In genomic region chr15:89593018-89593417, GRCh38 we compare ENCODE assay signal across 17 cellular contexts. TPM values are rescaled to one million over a fixed set of nuclear protein-coding genes. Genes with fewer than 3 reads are reported as not detected.
DNase-seq lines count a peak whose midpoint lies in the region; ATAC-seq and TF ChIP-seq lines count a peak whose summit lies in the region.
"Had no signal": no experiment of that assay in that cellular context is flagged by ENCODE, and none has a peak within 500 bp of the region (broad histone marks: within the 10 kb centered on the region; RNA-seq: fewer than 3 reads in every experiment).

No MANE protein-coding gene starts in this region.

- no peak overlapping the region for H3K23ac ChIP-seq in IMR-90 (ENCODE audit: low read depth, low read length)
- no peak overlapping the region for H3K23ac ChIP-seq in mesenchymal stem cell (ENCODE audit: low read length in 2 of 2)

- peaks cover 50% of the 10 kb centered on the region for H3K36me3 Mint-ChIP-seq in activated CD4-positive, alpha-beta T cell treated with anti-CD3 and anti-CD28 coated beads, Interleukin-2, amount 10 ng/mL, durations not matched to agents 7 days and 5 days (ENCODE audit: low read depth)

- H2BK120ac ChIP-seq in IMR-90 (ENCODE audit: low read depth, low read length) (no peak overlapping the region), mesenchymal stem cell (ENCODE audit: low read depth, low read length) (no peak overlapping the region)

- no peaks in the 10 kb centered on the region for H3K9me3 Mint-ChIP-seq in activated CD4-positive, alpha-beta T cell treated with anti-CD3 and anti-CD28 coated beads, Interleukin-2, amount 10 ng/mL, durations not matched to agents 7 days and 5 days
- H3K9me3 Mint-ChIP-seq: CD4-positive, alpha-beta T cell; H9; IgD-negative memory B cell had no signal

- peaks cover 15 to 23% of the 10 kb centered on the region in 2 experiments for H3K79me1 ChIP-seq in IMR-90 (ENCODE audit: low read depth in 1 of 2, low read length in 2 of 2)
- H3K79me1 ChIP-seq in mesenchymal stem cell (replicated peaks; ENCODE audit: low read length, poor library complexity, severe bottlenecking) = peaks cover 17% of the 10 kb centered on the region

- no peak overlapping the region for H2AK9ac ChIP-seq in IMR-90 (replicated peaks; ENCODE audit: low read depth, low read length, poor library complexity)

- dilution Hi-C loops in IMR-90 (cut with HindIII; ENCODE audit: low sequenced_read_pairs, unreplicated experiment) = no loop called here

- H2BK12ac ChIP-seq in mesenchymal stem cell (ENCODE audit: low read length in 2 of 2) = no peak overlapping the region

- DNase-seq in IMR-90 = peak; percentile 26
- peak; percentile 51 for DNase-seq in fibroblast of mammary gland (ENCODE audit: low read depth)
- DNase-seq in mesenchymal stem cell = no peak
- DNase-seq in 8988T = no peak
- DNase-seq in hepatic stellate cell (ENCODE audit: low spot score) = no peak
- no peak for DNase-seq in activated CD4-positive, alpha-beta T cell treated with anti-CD3 and anti-CD28 coated beads, Interleukin-2, amount 10 ng/mL, durations not matched to agents 7 days and 5 days
- DNase-seq: AML-193; Caco-2; CD4-positive, alpha-beta T cell; DMS153; DMS79; GDM1; H9; KG1 had no signal

- no peak for TF ChIP-seq CTCF in IMR-90 (conservative IDR thresholded peaks at IDR 0.05; ENCODE audit: low read depth, low read length)
- no peak for TF ChIP-seq CTCF in fibroblast of mammary gland (conservative IDR thresholded peaks at IDR 0.05; ENCODE audit: control insufficient read depth, insufficient read depth, low read depth, low read length)

- peaks cover 8% of the 10 kb centered on the region for H3K9me1 ChIP-seq in IMR-90 (ENCODE audit: insufficient read depth, low read length)

- no peaks in the 10 kb centered on the region for H4K20me1 ChIP-seq in IMR-90 (ENCODE audit: insufficient read depth, low read length)

- H3K4ac ChIP-seq in IMR-90 (ENCODE audit: low read depth, low read length) (no peak overlapping the region), mesenchymal stem cell (ENCODE audit: low read depth in 1 of 2, low read length in 2 of 2) (no peak overlapping the region)

- no peak overlapping the region for H3K14ac ChIP-seq in IMR-90 (replicated peaks; ENCODE audit: low read depth, low read length)
- H3K14ac ChIP-seq in mesenchymal stem cell (ENCODE audit: low read length in 2 of 2) = no peak overlapping the region

- H2BK5ac ChIP-seq in IMR-90 (ENCODE audit: low read depth, low read length, poor library complexity, severe bottlenecking) = no peak overlapping the region
- no peak overlapping the region for H2BK5ac ChIP-seq in mesenchymal stem cell (ENCODE audit: low read depth, low read length, poor library complexity, severe bottlenecking)

- peaks cover 8% of the 10 kb centered on the region for H3K36me3 ChIP-seq in IMR-90 (ENCODE audit: control insufficient read depth, insufficient read depth, low read length)
- H3K36me3 ChIP-seq in mesenchymal stem cell (ENCODE audit: control insufficient read depth in 1 of 2, insufficient read depth in 2 of 2, low read depth in 1 of 2, low read length in 2 of 2) = peaks cover 9 to 10% of the 10 kb centered on the region in 2 experiments

- no peak for TF ChIP-seq POLR2A in IMR-90 (IDR thresholded peaks at IDR 0.05; ENCODE audit: low read depth, low read length)

- H3K4me1 Mint-ChIP-seq in activated CD4-positive, alpha-beta T cell treated with anti-CD3 and anti-CD28 coated beads, Interleukin-2, amount 10 ng/mL, durations not matched to agents 7 days and 5 days = peaks cover 2% of the 10 kb centered on the region
- H3K4me1 Mint-ChIP-seq: IgD-negative memory B cell had no signal

- in situ Hi-C loops in IMR-90 (cut with MboI; ENCODE audit: low sequenced_read_pairs) = no loop called here

- no peak overlapping the region for H3K27ac ChIP-seq in IMR-90 (ENCODE audit: insufficient read depth, low read length)
- no peak overlapping the region for H3K27ac ChIP-seq in mesenchymal stem cell (ENCODE audit: low read length, poor library complexity, severe bottlenecking)
- H3K27ac ChIP-seq: A549, C4-2B had no signal

- H3K9me3 ChIP-seq in IMR-90 (ENCODE audit: control insufficient read depth, insufficient read depth, low read length) = no peaks in the 10 kb centered on the region
- H3K9me3 ChIP-seq in mesenchymal stem cell (ENCODE audit: control insufficient read depth, low read length) = no peaks in the 10 kb centered on the region
- H3K9me3 ChIP-seq: A549, Caco-2 had no signal

- H2BK15ac ChIP-seq in IMR-90 (ENCODE audit: low read depth, low read length) (no peak overlapping the region), mesenchymal stem cell (ENCODE audit: low read depth, poor library complexity, severe bottlenecking) (peak overlapping the region; percentile 44)

- no peak overlapping the region for H3K18ac ChIP-seq in IMR-90 (ENCODE audit: low read depth, low read length)
- H3K18ac ChIP-seq in mesenchymal stem cell (ENCODE audit: low read depth in 1 of 2, low read length in 2 of 2) = no peak overlapping the region

- H3K4me2 ChIP-seq in IMR-90 (ENCODE audit: low read depth, low read length) = no peak overlapping the region
- no peak overlapping the region for H3K4me2 ChIP-seq in mesenchymal stem cell (ENCODE audit: low read length, poor library complexity, severe bottlenecking)
- H3K4me2 ChIP-seq: A549 had no signal

- no peak overlapping the region for H4K5ac ChIP-seq in IMR-90 (ENCODE audit: low read depth, low read length)

- H3K56ac ChIP-seq in IMR-90 (ENCODE audit: extremely low read depth, insufficient read depth, low read length) = no peak overlapping the region

- POLR2A ChIA-PET in IMR-90 (lab: Charles Lee; ENCODE audit: unreplicated experiment) = no interaction called here
- POLR2A ChIA-PET in activated CD4-positive, alpha-beta T cell treated with anti-CD3 and anti-CD28 coated beads, Interleukin-2, amount 10 ng/mL, durations not matched to agents 7 days and 5 days (lab: Charles Lee) = no interaction called here

- intact Hi-C loops in IMR-90 (cut with micrococcal nuclease) = no loop called here

- ATAC-seq in IMR-90 (ENCODE audit: low read depth) = no peak
- ATAC-seq: A549 had no signal

- BruUV-seq in IMR-90 (replicated peaks; lab: Mats Ljungman, UMichigan) = no TSS peak

- H4K8ac ChIP-seq in IMR-90 (ENCODE audit: low read depth in 2 of 2, low read length in 2 of 2) (no peak overlapping the region), mesenchymal stem cell (ENCODE audit: low read length) (no peak overlapping the region)

- H2AK5ac ChIP-seq in IMR-90 (ENCODE audit: low read depth, low read length) (no peak overlapping the region), mesenchymal stem cell (ENCODE audit: low read length, severe bottlenecking) (no peak overlapping the region)

- H2BK20ac ChIP-seq in IMR-90 (ENCODE audit: low read depth, low read length) = no peak overlapping the region

- WGBS in IMR-90 (ENCODE audit: extremely low coverage in 2 of 2, insufficient read length in 1 of 2), 2 experiments = no CpG with 5 or more reads among the region's 4 CpGs
- WGBS in mesenchymal stem cell = 100% methylated on average over 2 of the region's 4 CpGs

- no peak overlapping the region for H3K4me3 ChIP-seq in IMR-90 (ENCODE audit: insufficient read depth, low read depth, low read length)
- no peak overlapping the region for H3K4me3 ChIP-seq in fibroblast of mammary gland (ENCODE audit: control insufficient read depth, low read depth, low read length)
- H3K4me3 ChIP-seq in mesenchymal stem cell (ENCODE audit: insufficient read depth in 1 of 2, low read depth in 1 of 2, low read length in 2 of 2) = no peak overlapping the region
- H3K4me3 ChIP-seq: A549 had no signal

- H3K27me3 Mint-ChIP-seq in activated CD4-positive, alpha-beta T cell treated with anti-CD3 and anti-CD28 coated beads, Interleukin-2, amount 10 ng/mL, durations not matched to agents 7 days and 5 days = no peaks in the 10 kb centered on the region
- H3K27me3 Mint-ChIP-seq: CD4-positive, alpha-beta T cell; IgD-negative memory B cell had no signal

- H2AFZ ChIP-seq in IMR-90 (replicated peaks; ENCODE audit: low read length, poor library complexity) (no peak overlapping the region), mesenchymal stem cell (ENCODE audit: low read depth, low read length) (no peak overlapping the region)

- peaks cover 5% of the 10 kb centered on the region for H3K4me1 ChIP-seq in IMR-90 (ENCODE audit: control insufficient read depth, insufficient read depth, low read length)
- peaks cover 3% of the 10 kb centered on the region for H3K4me1 ChIP-seq in mesenchymal stem cell (ENCODE audit: control insufficient read depth, insufficient read depth, low read depth, low read length)
- H3K4me1 ChIP-seq: A549, Caco-2 had no signal

- H3K27me3 ChIP-seq in IMR-90 (ENCODE audit: control insufficient read depth, insufficient read depth, low read length) (no peaks in the 10 kb centered on the region), mesenchymal stem cell (ENCODE audit: control insufficient read depth in 1 of 2, insufficient read depth in 1 of 2, low read length in 2 of 2) (no peaks in the 10 kb centered on the region)

- no peak for TF ChIP-seq RAD21 in IMR-90 (IDR thresholded peaks at IDR 0.05; ENCODE audit: low read length)

- CTCF ChIA-PET in IMR-90 (lab: Yijun Ruan, JAX) = interaction anchor here (0.8 kb wide), 1 partner anchor 18 kb away, joined by 3 read pairs; the partner anchor contains the start of gene TICRR
- CTCF ChIA-PET in activated CD4-positive, alpha-beta T cell treated with anti-CD3 and anti-CD28 coated beads, Interleukin-2, amount 10 ng/mL, durations not matched to agents 7 days and 5 days (lab: Charles Lee) = no interaction called here

- H4K91ac ChIP-seq in IMR-90 (ENCODE audit: insufficient read depth, low read depth, low read length) (no peak overlapping the region), mesenchymal stem cell (ENCODE audit: low read length) (no peak overlapping the region)

- H3K27ac Mint-ChIP-seq in activated CD4-positive, alpha-beta T cell treated with anti-CD3 and anti-CD28 coated beads, Interleukin-2, amount 10 ng/mL, durations not matched to agents 7 days and 5 days = no peak overlapping the region
- H3K27ac Mint-ChIP-seq: CD4-positive, alpha-beta T cell; H9; IgD-negative memory B cell had no signal

- H3K4me3 Mint-ChIP-seq in activated CD4-positive, alpha-beta T cell treated with anti-CD3 and anti-CD28 coated beads, Interleukin-2, amount 10 ng/mL, durations not matched to agents 7 days and 5 days = no peak overlapping the region
- H3K4me3 Mint-ChIP-seq: CD4-positive, alpha-beta T cell; H9; IgD-negative memory B cell had no signal

- H3K9ac ChIP-seq in IMR-90 (ENCODE audit: low read depth, low read length) (no peak overlapping the region), mesenchymal stem cell (ENCODE audit: low read length) (no peak overlapping the region)

TF ChIP-seq in IMR-90, 13 proteins besides CTCF, POLR2A, EP300 and RAD21 (continues in another document):
- TF ChIP-seq MXI1 (IDR thresholded peaks at IDR 0.05; ENCODE audit: borderline replicate concordance, low read depth, low read length) = no peak

RNA-seq across cellular contexts. Expression of gene TICRR, which starts 17.7 kb away (rescaled TPM):
- 3.0 and 3.3 TPM in 2 replicates for total RNA-seq in IMR-90 (2012; rRNA removed)
- 4.0 and 4.2 TPM in 2 replicates for polyA plus RNA-seq in IMR-90 (2012; rRNA removed)
- 1.3 and 1.5 TPM in 2 replicates for polyA plus RNA-seq in IMR-90 (2012; cell fraction: cytosol; rRNA removed)
- 7.8 and 9.4 TPM in 2 replicates for polyA plus RNA-seq in IMR-90 (2012; cell fraction: nucleus; rRNA removed; ENCODE audit: low replicate concordance)
- polyA plus RNA-seq in mesenchymal stem cell (2013, experiment 1 of 2) = 0.81 TPM
- polyA plus RNA-seq in mesenchymal stem cell (2013, experiment 2 of 2) = 0.74 TPM
- total RNA-seq in activated CD4-positive, alpha-beta T cell treated with anti-CD3 and anti-CD28 coated beads, Interleukin-2, amount 10 ng/mL, durations not matched to agents 7 days and 5 days = 10 to 100 TPM; 28.8 to 29.8 TPM
- polyA plus RNA-seq: IgD-negative memory B cell had no signal

Comparison
In these comparisons a context has a peak if more than half of its experiments do, and no peak if none do; other contexts are left out.
1. DNase-seq: peak in IMR-90 (single experiment) and fibroblast of mammary gland (single experiment); none in mesenchymal stem cell (single experiment), 8988T (single experiment), hepatic stellate cell (single experiment) and activated CD4-positive, alpha-beta T cell treated with anti-CD3 and anti-CD28 coated beads, Interleukin-2, amount 10 ng/mL, durations not matched to agents 7 days and 5 days (single experiment).